In the genomic region with DNA sequence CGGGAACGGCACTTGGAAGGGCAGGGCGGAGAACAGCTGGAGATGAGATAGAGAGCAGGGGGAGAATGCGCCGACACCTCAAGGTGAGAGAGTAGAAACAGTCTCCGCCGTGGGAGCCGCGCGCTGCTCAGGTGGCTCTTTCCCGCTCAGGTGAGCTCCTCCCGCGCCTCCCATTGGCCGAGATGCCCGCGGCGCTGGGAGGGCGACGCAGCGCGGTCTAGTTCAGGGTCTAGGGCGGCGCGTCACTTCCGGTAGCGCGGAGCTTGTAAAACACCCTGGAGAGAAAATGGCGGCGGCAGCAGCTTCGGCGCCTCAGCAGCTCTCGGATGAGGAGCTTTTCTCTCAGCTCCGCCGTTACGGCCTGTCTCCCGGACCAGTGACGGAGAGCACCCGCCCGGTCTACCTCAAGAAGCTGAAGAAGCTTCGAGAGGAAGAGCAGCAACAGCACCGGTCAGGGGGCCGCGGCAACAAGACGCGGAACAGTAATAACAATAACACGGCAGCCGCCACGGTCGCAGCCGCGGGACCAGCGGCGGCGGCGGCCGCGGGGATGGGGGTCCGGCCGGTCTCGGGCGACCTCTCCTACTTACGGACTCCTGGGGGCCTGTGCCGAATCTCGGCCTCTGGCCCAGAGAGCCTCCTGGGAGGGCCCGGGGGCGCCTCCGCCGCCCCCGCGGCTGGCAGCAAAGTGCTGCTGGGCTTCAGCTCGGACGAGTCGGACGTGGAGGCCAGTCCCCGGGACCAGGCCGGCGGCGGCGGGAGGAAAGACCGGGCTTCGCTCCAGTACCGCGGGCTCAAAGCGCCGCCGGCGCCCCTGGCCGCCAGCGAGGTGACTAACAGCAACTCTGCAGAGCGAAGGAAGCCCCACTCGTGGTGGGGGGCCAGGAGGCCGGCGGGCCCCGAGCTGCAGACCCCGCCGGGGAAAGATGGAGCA, we compare ENCODE assay signal across 1 cellular context.
TF ChIP-seq lines count a peak whose summit lies in the region.

A gene (plus strand): TSS at position 273 of the 934 bp plus-strand sequence. CDS start 14 bp downstream, at position 287.

TF ChIP-seq in HepG2, 621 proteins besides CTCF, POLR2A, EP300 and RAD21 (continued from another document and continues in another):
- TF ChIP-seq, protein P1, sequence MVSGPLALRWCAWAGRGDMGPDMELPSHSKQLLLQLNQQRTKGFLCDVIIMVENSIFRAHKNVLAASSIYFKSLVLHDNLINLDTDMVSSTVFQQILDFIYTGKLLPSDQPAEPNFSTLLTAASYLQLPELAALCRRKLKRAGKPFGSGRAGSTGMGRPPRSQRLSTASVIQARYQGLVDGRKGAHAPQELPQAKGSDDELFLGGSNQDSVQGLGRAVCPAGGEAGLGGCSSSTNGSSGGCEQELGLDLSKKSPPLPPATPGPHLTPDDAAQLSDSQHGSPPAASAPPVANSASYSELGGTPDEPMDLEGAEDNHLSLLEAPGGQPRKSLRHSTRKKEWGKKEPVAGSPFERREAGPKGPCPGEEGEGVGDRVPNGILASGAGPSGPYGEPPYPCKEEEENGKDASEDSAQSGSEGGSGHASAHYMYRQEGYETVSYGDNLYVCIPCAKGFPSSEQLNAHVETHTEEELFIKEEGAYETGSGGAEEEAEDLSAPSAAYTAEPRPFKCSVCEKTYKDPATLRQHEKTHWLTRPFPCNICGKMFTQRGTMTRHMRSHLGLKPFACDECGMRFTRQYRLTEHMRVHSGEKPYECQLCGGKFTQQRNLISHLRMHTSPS (CRISPR knock-in tag; IDR thresholded peaks at IDR 0.05; ENCODE audit: low read depth): peak; percentile 88
- no peak for TF ChIP-seq NR2F2 (IDR thresholded peaks at IDR 0.05; ENCODE audit: borderline replicate concordance, low read depth)
- TF ChIP-seq, protein P2, sequence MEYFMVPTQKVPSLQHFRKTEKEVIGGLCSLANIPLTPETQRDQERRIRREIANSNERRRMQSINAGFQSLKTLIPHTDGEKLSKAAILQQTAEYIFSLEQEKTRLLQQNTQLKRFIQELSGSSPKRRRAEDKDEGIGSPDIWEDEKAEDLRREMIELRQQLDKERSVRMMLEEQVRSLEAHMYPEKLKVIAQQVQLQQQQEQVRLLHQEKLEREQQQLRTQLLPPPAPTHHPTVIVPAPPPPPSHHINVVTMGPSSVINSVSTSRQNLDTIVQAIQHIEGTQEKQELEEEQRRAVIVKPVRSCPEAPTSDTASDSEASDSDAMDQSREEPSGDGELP (IDR thresholded peaks at IDR 0.05; ENCODE audit: borderline replicate concordance, low read depth): peak; percentile 76; the same call in 1 of the 2 replicates
- TF ChIP-seq, protein P3, sequence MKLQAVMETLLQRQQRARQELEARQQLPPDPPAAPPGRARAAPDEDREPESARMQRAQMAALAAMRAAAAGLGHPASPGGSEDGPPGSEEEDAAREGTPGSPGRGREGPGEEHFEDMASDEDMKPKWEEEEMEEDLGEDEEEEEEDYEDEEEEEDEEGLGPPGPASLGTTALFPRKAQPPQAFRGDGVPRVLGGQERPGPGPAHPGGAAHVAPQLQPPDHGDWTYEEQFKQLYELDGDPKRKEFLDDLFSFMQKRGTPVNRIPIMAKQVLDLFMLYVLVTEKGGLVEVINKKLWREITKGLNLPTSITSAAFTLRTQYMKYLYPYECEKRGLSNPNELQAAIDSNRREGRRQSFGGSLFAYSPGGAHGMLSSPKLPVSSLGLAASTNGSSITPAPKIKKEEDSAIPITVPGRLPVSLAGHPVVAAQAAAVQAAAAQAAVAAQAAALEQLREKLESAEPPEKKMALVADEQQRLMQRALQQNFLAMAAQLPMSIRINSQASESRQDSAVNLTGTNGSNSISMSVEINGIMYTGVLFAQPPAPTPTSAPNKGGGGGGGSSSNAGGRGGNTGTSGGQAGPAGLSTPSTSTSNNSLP (IDR thresholded peaks at IDR 0.05; ENCODE audit: low read depth, low read length): no peak
- TF ChIP-seq ZNF552 (CRISPR knock-in tag; IDR thresholded peaks at IDR 0.05; ENCODE audit: borderline replicate concordance): peak; percentile 100
- TF ChIP-seq ATAD3A (CRISPR knock-in tag; IDR thresholded peaks at IDR 0.05): no peak
- TF ChIP-seq NPAS2 (CRISPR knock-in tag; IDR thresholded peaks at IDR 0.05; ENCODE audit: borderline replicate concordance): 0 out of 2 replicates have a peak, but pooled peaks have one; percentile 14
- TF ChIP-seq, protein P4, sequence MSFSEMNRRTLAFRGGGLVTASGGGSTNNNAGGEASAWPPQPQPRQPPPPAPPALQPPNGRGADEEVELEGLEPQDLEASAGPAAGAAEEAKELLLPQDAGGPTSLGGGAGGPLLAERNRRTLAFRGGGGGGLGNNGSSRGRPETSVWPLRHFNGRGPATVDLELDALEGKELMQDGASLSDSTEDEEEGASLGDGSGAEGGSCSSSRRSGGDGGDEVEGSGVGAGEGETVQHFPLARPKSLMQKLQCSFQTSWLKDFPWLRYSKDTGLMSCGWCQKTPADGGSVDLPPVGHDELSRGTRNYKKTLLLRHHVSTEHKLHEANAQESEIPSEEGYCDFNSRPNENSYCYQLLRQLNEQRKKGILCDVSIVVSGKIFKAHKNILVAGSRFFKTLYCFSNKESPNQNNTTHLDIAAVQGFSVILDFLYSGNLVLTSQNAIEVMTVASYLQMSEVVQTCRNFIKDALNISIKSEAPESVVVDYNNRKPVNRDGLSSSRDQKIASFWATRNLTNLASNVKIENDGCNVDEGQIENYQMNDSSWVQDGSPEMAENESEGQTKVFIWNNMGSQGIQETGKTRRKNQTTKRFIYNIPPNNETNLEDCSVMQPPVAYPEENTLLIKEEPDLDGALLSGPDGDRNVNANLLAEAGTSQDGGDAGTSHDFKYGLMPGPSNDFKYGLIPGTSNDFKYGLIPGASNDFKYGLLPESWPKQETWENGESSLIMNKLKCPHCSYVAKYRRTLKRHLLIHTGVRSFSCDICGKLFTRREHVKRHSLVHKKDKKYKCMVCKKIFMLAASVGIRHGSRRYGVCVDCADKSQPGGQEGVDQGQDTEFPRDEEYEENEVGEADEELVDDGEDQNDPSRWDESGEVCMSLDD (CRISPR knock-in tag; IDR thresholded peaks at IDR 0.05; ENCODE audit: borderline replicate concordance): peak; percentile 96
- TF ChIP-seq, protein P5, sequence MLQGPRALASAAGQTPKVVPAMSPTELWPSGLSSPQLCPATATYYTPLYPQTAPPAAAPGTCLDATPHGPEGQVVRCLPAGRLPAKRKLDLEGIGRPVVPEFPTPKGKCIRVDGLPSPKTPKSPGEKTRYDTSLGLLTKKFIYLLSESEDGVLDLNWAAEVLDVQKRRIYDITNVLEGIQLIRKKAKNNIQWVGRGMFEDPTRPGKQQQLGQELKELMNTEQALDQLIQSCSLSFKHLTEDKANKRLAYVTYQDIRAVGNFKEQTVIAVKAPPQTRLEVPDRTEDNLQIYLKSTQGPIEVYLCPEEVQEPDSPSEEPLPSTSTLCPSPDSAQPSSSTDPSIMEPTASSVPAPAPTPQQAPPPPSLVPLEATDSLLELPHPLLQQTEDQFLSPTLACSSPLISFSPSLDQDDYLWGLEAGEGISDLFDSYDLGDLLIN (CRISPR knock-in tag; IDR thresholded peaks at IDR 0.05; ENCODE audit: borderline replicate concordance): peak; percentile 98; the same call in 1 of the 2 replicates
- peak; percentile 98; the same call in 1 of the 2 replicates for TF ChIP-seq THYN1 (CRISPR knock-in tag; IDR thresholded peaks at IDR 0.05; ENCODE audit: borderline replicate concordance, low read depth)
- peak; percentile 100 for TF ChIP-seq ZNF772 (CRISPR knock-in tag; IDR thresholded peaks at IDR 0.05)
- TF ChIP-seq GABPB1 (CRISPR knock-in tag; IDR thresholded peaks at IDR 0.05): peak; percentile 99
- no peak for TF ChIP-seq HDAC6 (IDR thresholded peaks at IDR 0.05; ENCODE audit: low read depth, low read length)
- TF ChIP-seq, protein P6, sequence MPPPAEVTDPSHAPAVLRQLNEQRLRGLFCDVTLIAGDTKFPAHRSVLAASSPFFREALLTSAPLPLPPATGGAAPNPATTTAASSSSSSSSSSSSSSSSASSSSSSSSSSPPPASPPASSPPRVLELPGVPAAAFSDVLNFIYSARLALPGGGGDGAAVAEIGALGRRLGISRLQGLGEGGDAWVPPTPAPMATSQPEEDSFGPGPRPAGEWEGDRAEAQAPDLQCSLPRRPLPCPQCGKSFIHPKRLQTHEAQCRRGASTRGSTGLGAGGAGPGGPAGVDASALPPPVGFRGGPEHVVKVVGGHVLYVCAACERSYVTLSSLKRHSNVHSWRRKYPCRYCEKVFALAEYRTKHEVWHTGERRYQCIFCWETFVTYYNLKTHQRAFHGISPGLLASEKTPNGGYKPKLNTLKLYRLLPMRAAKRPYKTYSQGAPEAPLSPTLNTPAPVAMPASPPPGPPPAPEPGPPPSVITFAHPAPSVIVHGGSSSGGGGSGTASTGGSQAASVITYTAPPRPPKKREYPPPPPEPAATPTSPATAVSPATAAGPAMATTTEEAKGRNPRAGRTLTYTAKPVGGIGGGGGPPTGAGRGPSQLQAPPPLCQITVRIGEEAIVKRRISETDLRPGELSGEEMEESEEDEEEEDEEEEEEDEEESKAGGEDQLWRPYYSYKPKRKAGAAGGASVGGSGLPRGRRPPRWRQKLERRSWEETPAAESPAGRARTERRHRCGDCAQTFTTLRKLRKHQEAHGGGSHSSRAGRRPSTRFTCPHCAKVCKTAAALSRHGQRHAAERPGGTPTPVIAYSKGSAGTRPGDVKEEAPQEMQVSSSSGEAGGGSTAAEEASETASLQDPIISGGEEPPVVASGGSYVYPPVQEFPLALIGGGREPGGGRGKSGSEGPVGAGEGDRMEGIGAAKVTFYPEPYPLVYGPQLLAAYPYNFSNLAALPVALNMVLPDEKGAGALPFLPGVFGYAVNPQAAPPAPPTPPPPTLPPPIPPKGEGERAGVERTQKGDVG (CRISPR knock-in tag; IDR thresholded peaks at IDR 0.05; ENCODE audit: borderline replicate concordance): peak; percentile 98
- TF ChIP-seq, protein P7, sequence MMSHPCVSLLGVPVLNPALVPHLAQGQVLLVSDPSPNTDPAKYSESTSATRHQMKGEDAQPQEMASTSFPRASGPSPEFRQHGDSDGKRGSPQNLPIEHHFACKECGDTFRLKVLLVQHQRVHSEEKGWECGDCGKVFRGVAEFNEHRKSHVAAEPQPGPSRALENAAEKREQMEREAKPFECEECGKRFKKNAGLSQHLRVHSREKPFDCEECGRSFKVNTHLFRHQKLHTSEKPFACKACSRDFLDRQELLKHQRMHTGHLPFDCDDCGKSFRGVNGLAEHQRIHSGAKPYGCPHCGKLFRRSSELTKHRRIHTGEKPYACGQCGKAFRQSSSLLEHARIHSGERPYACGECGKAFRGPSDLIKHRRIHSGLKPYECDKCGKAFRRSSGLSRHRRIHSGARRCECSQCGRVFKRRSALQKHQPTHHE (CRISPR knock-in tag; IDR thresholded peaks at IDR 0.05; ENCODE audit: borderline replicate concordance): peak; percentile 98
- TF ChIP-seq TAF15 (IDR thresholded peaks at IDR 0.05; ENCODE audit: low read depth, low read length, poor library complexity, severe bottlenecking): no peak
- TF ChIP-seq ZNF530 (CRISPR knock-in tag; IDR thresholded peaks at IDR 0.05; ENCODE audit: low read depth): peak; percentile 97
- peak; percentile 100; the same call in 1 of the 2 replicates for TF ChIP-seq ZNF569 (CRISPR knock-in tag; IDR thresholded peaks at IDR 0.05; ENCODE audit: borderline replicate concordance)
- TF ChIP-seq ZNF670 (CRISPR knock-in tag; IDR thresholded peaks at IDR 0.05; ENCODE audit: borderline replicate concordance): peak; percentile 92; the same call in 1 of the 2 replicates
- peak; percentile 99 for TF ChIP-seq SALL2 (CRISPR knock-in tag; IDR thresholded peaks at IDR 0.05)
- TF ChIP-seq HOXD1 (CRISPR knock-in tag; IDR thresholded peaks at IDR 0.05): peak; percentile 96
- peak; percentile 97 for TF ChIP-seq YY1 (IDR thresholded peaks at IDR 0.05; ENCODE audit: insufficient read depth, insufficient replicate concordance, low read depth, low read length)
- TF ChIP-seq, protein P8, sequence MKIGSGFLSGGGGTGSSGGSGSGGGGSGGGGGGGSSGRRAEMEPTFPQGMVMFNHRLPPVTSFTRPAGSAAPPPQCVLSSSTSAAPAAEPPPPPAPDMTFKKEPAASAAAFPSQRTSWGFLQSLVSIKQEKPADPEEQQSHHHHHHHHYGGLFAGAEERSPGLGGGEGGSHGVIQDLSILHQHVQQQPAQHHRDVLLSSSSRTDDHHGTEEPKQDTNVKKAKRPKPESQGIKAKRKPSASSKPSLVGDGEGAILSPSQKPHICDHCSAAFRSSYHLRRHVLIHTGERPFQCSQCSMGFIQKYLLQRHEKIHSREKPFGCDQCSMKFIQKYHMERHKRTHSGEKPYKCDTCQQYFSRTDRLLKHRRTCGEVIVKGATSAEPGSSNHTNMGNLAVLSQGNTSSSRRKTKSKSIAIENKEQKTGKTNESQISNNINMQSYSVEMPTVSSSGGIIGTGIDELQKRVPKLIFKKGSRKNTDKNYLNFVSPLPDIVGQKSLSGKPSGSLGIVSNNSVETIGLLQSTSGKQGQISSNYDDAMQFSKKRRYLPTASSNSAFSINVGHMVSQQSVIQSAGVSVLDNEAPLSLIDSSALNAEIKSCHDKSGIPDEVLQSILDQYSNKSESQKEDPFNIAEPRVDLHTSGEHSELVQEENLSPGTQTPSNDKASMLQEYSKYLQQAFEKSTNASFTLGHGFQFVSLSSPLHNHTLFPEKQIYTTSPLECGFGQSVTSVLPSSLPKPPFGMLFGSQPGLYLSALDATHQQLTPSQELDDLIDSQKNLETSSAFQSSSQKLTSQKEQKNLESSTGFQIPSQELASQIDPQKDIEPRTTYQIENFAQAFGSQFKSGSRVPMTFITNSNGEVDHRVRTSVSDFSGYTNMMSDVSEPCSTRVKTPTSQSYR (CRISPR knock-in tag; IDR thresholded peaks at IDR 0.05; ENCODE audit: borderline replicate concordance): peak; percentile 79
- peak; percentile 76; the same call in 1 of the 2 replicates for TF ChIP-seq FOXK1 (CRISPR knock-in tag; IDR thresholded peaks at IDR 0.05; ENCODE audit: borderline replicate concordance, low read depth)
- TF ChIP-seq CBX1 (IDR thresholded peaks at IDR 0.05; ENCODE audit: low read depth): peak; percentile 88
- 0 out of 2 replicates have a peak, but pooled peaks have one; percentile 15 for TF ChIP-seq NFIC (IDR thresholded peaks at IDR 0.05; ENCODE audit: low read length)
- TF ChIP-seq HOXA9 (CRISPR knock-in tag; IDR thresholded peaks at IDR 0.05; ENCODE audit: borderline replicate concordance): peak; percentile 97
- TF ChIP-seq ZNF3 (CRISPR knock-in tag; IDR thresholded peaks at IDR 0.05): 0 out of 2 replicates have a peak, but pooled peaks have one; percentile 67
- peak; percentile 92 for TF ChIP-seq DNMT3B (CRISPR knock-in tag; conservative IDR thresholded peaks at IDR 0.05)
- peak; percentile 99 for TF ChIP-seq ZNF138 (CRISPR knock-in tag; IDR thresholded peaks at IDR 0.05; ENCODE audit: low read depth)
- peak; percentile 97 for TF ChIP-seq ZNF160 (CRISPR knock-in tag; IDR thresholded peaks at IDR 0.05)
- TF ChIP-seq, protein P9, sequence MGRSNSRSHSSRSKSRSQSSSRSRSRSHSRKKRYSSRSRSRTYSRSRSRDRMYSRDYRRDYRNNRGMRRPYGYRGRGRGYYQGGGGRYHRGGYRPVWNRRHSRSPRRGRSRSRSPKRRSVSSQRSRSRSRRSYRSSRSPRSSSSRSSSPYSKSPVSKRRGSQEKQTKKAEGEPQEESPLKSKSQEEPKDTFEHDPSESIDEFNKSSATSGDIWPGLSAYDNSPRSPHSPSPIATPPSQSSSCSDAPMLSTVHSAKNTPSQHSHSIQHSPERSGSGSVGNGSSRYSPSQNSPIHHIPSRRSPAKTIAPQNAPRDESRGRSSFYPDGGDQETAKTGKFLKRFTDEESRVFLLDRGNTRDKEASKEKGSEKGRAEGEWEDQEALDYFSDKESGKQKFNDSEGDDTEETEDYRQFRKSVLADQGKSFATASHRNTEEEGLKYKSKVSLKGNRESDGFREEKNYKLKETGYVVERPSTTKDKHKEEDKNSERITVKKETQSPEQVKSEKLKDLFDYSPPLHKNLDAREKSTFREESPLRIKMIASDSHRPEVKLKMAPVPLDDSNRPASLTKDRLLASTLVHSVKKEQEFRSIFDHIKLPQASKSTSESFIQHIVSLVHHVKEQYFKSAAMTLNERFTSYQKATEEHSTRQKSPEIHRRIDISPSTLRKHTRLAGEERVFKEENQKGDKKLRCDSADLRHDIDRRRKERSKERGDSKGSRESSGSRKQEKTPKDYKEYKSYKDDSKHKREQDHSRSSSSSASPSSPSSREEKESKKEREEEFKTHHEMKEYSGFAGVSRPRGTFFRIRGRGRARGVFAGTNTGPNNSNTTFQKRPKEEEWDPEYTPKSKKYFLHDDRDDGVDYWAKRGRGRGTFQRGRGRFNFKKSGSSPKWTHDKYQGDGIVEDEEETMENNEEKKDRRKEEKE (IDR thresholded peaks at IDR 0.05): no peak
